ENCODE assay signal across 9 cellular contexts in the genomic region with DNA sequence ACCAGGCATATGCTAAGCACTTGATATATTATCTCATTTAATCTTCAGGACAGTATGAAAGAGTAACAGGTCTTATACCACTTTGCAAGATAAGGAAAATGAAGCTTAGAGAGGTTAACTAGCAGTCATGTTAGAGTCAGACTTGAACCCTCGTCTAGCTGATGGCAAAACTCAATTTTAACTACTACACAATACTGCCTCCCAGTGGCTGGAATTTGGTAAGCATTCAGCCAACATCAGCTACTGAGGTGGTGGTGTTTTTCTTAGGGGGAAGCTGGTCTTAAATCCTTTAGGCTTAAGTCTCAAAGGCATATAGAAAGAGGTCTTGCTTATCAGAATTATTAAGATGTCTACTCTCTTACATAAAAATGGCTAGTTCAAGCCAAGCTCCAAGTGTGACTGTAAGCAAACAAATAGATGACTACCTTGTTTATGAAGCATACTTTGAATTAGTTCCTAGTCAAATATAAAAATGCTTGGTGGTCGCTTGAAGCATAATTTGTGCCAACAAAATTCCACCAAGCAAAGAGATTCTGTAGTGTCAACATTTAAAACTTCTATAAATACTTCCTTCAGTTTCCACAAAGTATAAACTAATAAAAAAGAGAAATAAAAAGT.
DNase-seq lines count a peak whose midpoint lies in the region; ATAC-seq, FAIRE-seq and TF ChIP-seq lines count a peak whose summit lies in the region.
"Had no signal": no experiment of that assay in that cellular context is flagged by ENCODE, and none has a peak within 500 bp of the region (broad histone marks: within the 10 kb centered on the region; RNA-seq: fewer than 3 reads in every experiment).

No MANE protein-coding gene starts in this region.

- dilution Hi-C loops in endothelial cell of umbilical vein (cut with MboI; ENCODE audit: extremely low pct_ligation_motif_present, low sequenced_read_pairs), result no loop called here

- TF ChIP-seq POLR2A in endothelial cell of umbilical vein (IDR thresholded peaks at IDR 0.05; ENCODE audit: low read depth, low read length), result no peak

- peaks cover 3 to 6% of the 10 kb centered on the region in 2 donors for H3K9me3 Mint-ChIP-seq in stimulated activated naive CD8-positive, alpha-beta T cell treated with anti-CD3 and anti-CD28 coated beads, Interleukin-15, amount 100 ng/mL, for 72 hours
- H3K9me3 Mint-ChIP-seq in nephron, result no peaks in the 10 kb centered on the region
- H3K9me3 Mint-ChIP-seq: stimulated activated naive B cell treated with anti-CD40 and anti-IgM and Interleukin-4, amounts not matched to agents 10 μg/mL and 1 μg/mL and 100 μg/mL, for 72 hours had no signal

- BruUV-seq in endothelial cell of umbilical vein (replicated peaks; lab: Mats Ljungman, UMichigan), result no TSS peak

- peak; percentile 3 for DNase-seq in stimulated activated naive CD8-positive, alpha-beta T cell treated with anti-CD3 and anti-CD28 coated beads, Interleukin-15, Interleukin-2, amounts not matched to agents 100 U/mL and 50 U/mL, for 24 hours
- no peak for DNase-seq in stimulated activated naive CD8-positive, alpha-beta T cell treated with anti-CD3 and anti-CD28 coated beads, Interleukin-15, amount 100 ng/mL, for 72 hours
- DNase-seq in NOMO-1 (lab: John Stamatoyannopoulos, UW; ENCODE audit: unreplicated experiment in 2 of 2), result peak; percentile 5 to 32
- peak; percentile 61 for DNase-seq in endothelial cell of umbilical vein (ENCODE audit: low read depth, low spot score)
- no peak for DNase-seq in cerebellar nuclear complex (lab: John Stamatoyannopoulos, UW)
- no peak for DNase-seq in NCI-H1436 treated with DMSO at 0.1 percent for 48 hours (lab: John Stamatoyannopoulos, UW)
- DNase-seq: stimulated activated naive B cell treated with anti-CD40 and anti-IgM and Interleukin-4, amounts not matched to agents 10 μg/mL and 1 μg/mL and 100 μg/mL, for 72 hours had no signal

- no peaks in the 10 kb centered on the region for H3K36me3 ChIP-seq in endothelial cell of umbilical vein (ENCODE audit: control insufficient read depth in 2 of 2, extremely low read depth in 1 of 2, insufficient read depth in 2 of 2, low read length in 2 of 2)

- no peaks in the 10 kb centered on the region for H3K9me3 ChIP-seq in endothelial cell of umbilical vein (replicated peaks; ENCODE audit: control insufficient read depth, insufficient read depth, low read length)

- H3K79me2 ChIP-seq in endothelial cell of umbilical vein (ENCODE audit: control insufficient read depth, insufficient read depth, low read length), result no peaks in the 10 kb centered on the region

- H3K4me1 Mint-ChIP-seq in stimulated activated naive CD8-positive, alpha-beta T cell treated with anti-CD3 and anti-CD28 coated beads, Interleukin-15, amount 100 ng/mL, for 72 hours, result no peaks in the 10 kb centered on the region
- peaks cover 19% of the 10 kb centered on the region for H3K4me1 Mint-ChIP-seq in nephron
- H3K4me1 Mint-ChIP-seq: stimulated activated naive B cell treated with anti-CD40 and anti-IgM and Interleukin-4, amounts not matched to agents 10 μg/mL and 1 μg/mL and 100 μg/mL, for 72 hours had no signal

- H4K20me1 ChIP-seq in endothelial cell of umbilical vein (replicated peaks; ENCODE audit: control insufficient read depth, extremely low read depth, insufficient read depth, low read length), result no peaks in the 10 kb centered on the region

- no peak overlapping the region for H2AFZ ChIP-seq in endothelial cell of umbilical vein (ENCODE audit: low read depth, low read length)

- no peak overlapping the region for H3K4me2 ChIP-seq in endothelial cell of umbilical vein (ENCODE audit: insufficient read depth, low read length)

- no peaks in the 10 kb centered on the region for H3K36me3 Mint-ChIP-seq in nephron (ENCODE audit: low read depth)
- H3K36me3 Mint-ChIP-seq: stimulated activated naive B cell treated with anti-CD40 and anti-IgM and Interleukin-4, amounts not matched to agents 10 μg/mL and 1 μg/mL and 100 μg/mL, for 72 hours had no signal

- CTCF ChIA-PET in endothelial cell of umbilical vein (lab: Charles Lee), result interaction anchor here (0.6 to 5.6 kb wide), 48 partner anchors 9 to 909 kb away, joined by 3 to 152 read pairs (median 4); partner anchors contain the start of gene FIGN

- TF ChIP-seq CTCF in endothelial cell of umbilical vein (IDR thresholded peaks at IDR 0.05; ENCODE audit: extremely low read depth in 1 of 2, insufficient read depth in 1 of 2, low read depth in 1 of 2, low read length in 2 of 2), result peak; percentile 53 to 58
- TF ChIP-seq CTCF in nephron (IDR thresholded peaks at IDR 0.05; ENCODE audit: unreplicated experiment in 3 of 3), result peak; percentile 44 to 64 (median 54)

- no peak overlapping the region for H3K9ac ChIP-seq in endothelial cell of umbilical vein (replicated peaks; ENCODE audit: extremely low read depth, insufficient read depth, low read length)

- no peak overlapping the region for H3K27ac ChIP-seq in endothelial cell of umbilical vein (ENCODE audit: insufficient read depth, low read depth, low read length)

- intact Hi-C loops in endothelial cell of umbilical vein (cut with micrococcal nuclease), result loop anchor here (1.0 to 5.0 kb wide), 8 partner anchors 434 to 906 kb away; no protein-coding TSS in a partner anchor

- no peak overlapping the region for H3K27ac Mint-ChIP-seq in stimulated activated naive CD8-positive, alpha-beta T cell treated with anti-CD3 and anti-CD28 coated beads, Interleukin-15, amount 100 ng/mL, for 72 hours
- peak overlapping the region in 1 of 3 experiments; percentile 31 for H3K27ac Mint-ChIP-seq in nephron
- H3K27ac Mint-ChIP-seq: stimulated activated naive B cell treated with anti-CD40 and anti-IgM and Interleukin-4, amounts not matched to agents 10 μg/mL and 1 μg/mL and 100 μg/mL, for 72 hours had no signal

- H3K9me1 ChIP-seq in endothelial cell of umbilical vein (replicated peaks; ENCODE audit: control insufficient read depth, extremely low read depth, insufficient read depth, low read length), result no peaks in the 10 kb centered on the region

- no peak for ATAC-seq in stimulated activated naive CD8-positive, alpha-beta T cell treated with anti-CD3 and anti-CD28 coated beads, Interleukin-15, Interleukin-2, amounts not matched to agents 100 U/mL and 50 U/mL, for 24 hours
- no peak for ATAC-seq in stimulated activated naive CD8-positive, alpha-beta T cell treated with anti-CD3 and anti-CD28 coated beads, Interleukin-15, amount 100 ng/mL, for 72 hours
- peak; percentile 76 for ATAC-seq in HG02885 (IDR thresholded peaks at IDR 0.05; ENCODE audit: poor library complexity, unreplicated experiment)

- H3K4me3 Mint-ChIP-seq in stimulated activated naive CD8-positive, alpha-beta T cell treated with anti-CD3 and anti-CD28 coated beads, Interleukin-15, amount 100 ng/mL, for 72 hours, result no peak overlapping the region
- H3K4me3 Mint-ChIP-seq in nephron, result no peak overlapping the region
- H3K4me3 Mint-ChIP-seq: stimulated activated naive B cell treated with anti-CD40 and anti-IgM and Interleukin-4, amounts not matched to agents 10 μg/mL and 1 μg/mL and 100 μg/mL, for 72 hours had no signal

- POLR2A ChIA-PET in endothelial cell of umbilical vein (lab: Charles Lee), result no interaction called here

- H3K4me3 ChIP-seq in endothelial cell of umbilical vein (replicated peaks in 1 of 3; ENCODE audit: insufficient read depth in 1 of 3, low read depth in 1 of 3, low read length in 3 of 3), result no peak overlapping the region

- H3K27me3 Mint-ChIP-seq in stimulated activated naive CD8-positive, alpha-beta T cell treated with anti-CD3 and anti-CD28 coated beads, Interleukin-15, amount 100 ng/mL, for 72 hours, result no peaks in the 10 kb centered on the region
- no peaks in the 10 kb centered on the region for H3K27me3 Mint-ChIP-seq in nephron (ENCODE audit: low read depth)

- FAIRE-seq in endothelial cell of umbilical vein (lab: Jason Lieb, UNC), result peak; percentile 83

- no peaks in the 10 kb centered on the region for H3K4me1 ChIP-seq in endothelial cell of umbilical vein (ENCODE audit: control insufficient read depth, extremely low read depth, insufficient read depth, low read length)

- H3K27me3 ChIP-seq in endothelial cell of umbilical vein (ENCODE audit: control insufficient read depth in 2 of 2, insufficient read depth in 2 of 2, low read length in 2 of 2), result no peaks in the 10 kb centered on the region

TF ChIP-seq in endothelial cell of umbilical vein, 7 proteins besides CTCF, POLR2A, EP300 and RAD21:
- TF ChIP-seq FOS (IDR thresholded peaks at IDR 0.05; ENCODE audit: borderline replicate concordance, insufficient read depth, low read length), result no peak
- no peak for TF ChIP-seq POLR2AphosphoS5 (IDR thresholded peaks at IDR 0.05; ENCODE audit: insufficient read depth, low read depth, low read length)
- TF ChIP-seq GATA2 (IDR thresholded peaks at IDR 0.05; ENCODE audit: insufficient read depth, insufficient read length, low read depth, low read length), result no peak
- no peak for TF ChIP-seq MYC (IDR thresholded peaks at IDR 0.05; ENCODE audit: low read depth, low read length)

Comparison
In these comparisons a context has a peak if more than half of its experiments do, and no peak if none do; other contexts are left out.
1. DNase-seq: peak in stimulated activated naive CD8-positive, alpha-beta T cell treated with anti-CD3 and anti-CD28 coated beads, Interleukin-15, Interleukin-2, amounts not matched to agents 100 U/mL and 50 U/mL, for 24 hours (single experiment), NOMO-1 (2 of 2) and endothelial cell of umbilical vein (single experiment); none in stimulated activated naive CD8-positive, alpha-beta T cell treated with anti-CD3 and anti-CD28 coated beads, Interleukin-15, amount 100 ng/mL, for 72 hours (0 of 2), cerebellar nuclear complex (0 of 2) and NCI-H1436 treated with DMSO at 0.1 percent for 48 hours (single experiment).